8 cellular contexts compared by ENCODE assay signal in the genomic region with DNA sequence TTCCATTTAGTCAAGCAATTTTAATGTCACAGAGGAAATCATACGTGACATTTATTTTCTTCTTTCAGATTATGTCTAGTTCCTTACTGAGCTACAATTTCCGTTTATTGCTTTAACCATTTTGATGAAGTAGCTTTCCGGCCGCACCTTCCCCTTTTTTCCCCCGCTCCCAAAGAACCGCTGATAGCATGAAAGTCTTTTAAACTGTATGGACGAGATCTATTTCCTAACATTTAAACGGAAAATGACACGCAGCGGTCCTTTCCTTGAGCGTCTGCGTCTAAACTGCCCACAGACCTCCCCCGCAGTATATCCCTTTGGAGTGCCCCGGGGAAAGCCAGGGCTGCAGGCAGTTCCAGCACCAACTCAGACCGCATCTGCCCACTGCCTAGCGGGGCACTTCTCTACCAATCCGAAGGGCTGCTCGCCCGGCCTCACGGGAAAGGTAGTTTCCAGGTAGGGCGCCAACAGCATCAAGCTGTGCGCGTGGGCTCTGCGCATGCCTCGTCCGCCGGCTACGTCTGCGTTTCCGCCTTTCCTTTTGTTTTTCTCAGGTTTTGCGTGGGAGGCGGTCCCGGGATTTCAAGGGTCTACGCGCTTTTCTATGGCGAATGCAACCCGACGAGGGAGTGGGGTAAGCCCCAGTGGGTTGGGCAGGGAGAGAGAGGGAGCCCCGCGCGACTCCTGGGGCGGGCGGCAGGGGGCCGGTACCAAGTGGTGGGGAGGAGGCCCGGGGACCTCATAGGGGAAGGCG. TPM values are rescaled to one million over a fixed set of nuclear protein-coding genes. Genes with fewer than 3 reads are reported as not detected.
DNase-seq lines count a peak whose midpoint lies in the region; ATAC-seq and TF ChIP-seq lines count a peak whose summit lies in the region.

TSS of gene ZNF33A (plus strand) at position 526 of the 754 bp plus-strand sequence. CDS start 1,667 bp downstream, outside the sequence.

- H3K27ac Mint-ChIP-seq in activated B cell treated with CpG ODN at 0.5 μM for 24 hours (peak within 1 kb of the TSS; percentile 100), immature natural killer cell (peak within 1 kb of the TSS; percentile 97 to 100 (median 98))

- no peak for TF ChIP-seq CTCF in activated B cell treated with CpG ODN at 0.5 μM for 24 hours (IDR thresholded peaks at IDR 0.05)
- peak; percentile 7 for TF ChIP-seq CTCF in cardiac fibroblast (IDR thresholded peaks at IDR 0.05; ENCODE audit: low read depth, low read length)

- H3K4me1 Mint-ChIP-seq in activated B cell treated with CpG ODN at 0.5 μM for 24 hours = peaks cover 36% of the 10 kb centered on the region
- peaks cover 31 to 47% of the 10 kb centered on the region in 2 donors for H3K4me1 Mint-ChIP-seq in immature natural killer cell

- peak within 1 kb of the TSS; percentile 97 for H3K4me3 Mint-ChIP-seq in activated B cell treated with CpG ODN at 0.5 μM for 24 hours
- H3K4me3 Mint-ChIP-seq in immature natural killer cell = peak within 1 kb of the TSS; percentile 88 to 97 (median 97)

- H3K36me3 Mint-ChIP-seq in activated B cell treated with CpG ODN at 0.5 μM for 24 hours (ENCODE audit: low read depth) (peaks cover 44% of the 10 kb centered on the region), immature natural killer cell (peaks cover 9 to 14% (median 10%) of the 10 kb centered on the region in 3 donors)

- H3K27me3 Mint-ChIP-seq in activated B cell treated with CpG ODN at 0.5 μM for 24 hours = no peaks in the 10 kb centered on the region
- H3K27me3 Mint-ChIP-seq in immature natural killer cell (ENCODE audit: low read depth in 3 of 3) = peaks cover 10% of the 10 kb centered on the region in 3 donors

- DNase-seq in AG08395 (ENCODE audit: low spot score) (peak; percentile 79), NCI-H2227 treated with DMSO at 0.1 percent for 48 hours (lab: John Stamatoyannopoulos, UW) (peak; percentile 93), activated B cell treated with CpG ODN at 0.5 μM for 24 hours (peak; percentile 92), cardiac fibroblast (ENCODE audit: low read depth in 2 of 2) (peak; percentile 91 to 97), immature natural killer cell (peak; percentile 89 to 93 (median 92)), smooth muscle cell of the brain vasculature (ENCODE audit: low read depth, low spot score) (peak; percentile 59)

- no peaks in the 10 kb centered on the region for H3K9me3 Mint-ChIP-seq in activated B cell treated with CpG ODN at 0.5 μM for 24 hours
- no peaks in the 10 kb centered on the region for H3K9me3 Mint-ChIP-seq in immature natural killer cell

- peak; percentile 88 for ATAC-seq in GM18909 (IDR thresholded peaks at IDR 0.05; ENCODE audit: poor library complexity, unreplicated experiment)
- peak; percentile 85 for ATAC-seq in HG03175 (IDR thresholded peaks at IDR 0.05; ENCODE audit: unreplicated experiment)
- peak; percentile 84 for ATAC-seq in activated B cell treated with CpG ODN at 0.5 μM for 24 hours (ENCODE audit: low read depth)

- H3K4me3 ChIP-seq in cardiac fibroblast (replicated peaks in 1 of 2; ENCODE audit: low read depth in 2 of 2, low read length in 2 of 2) = peak within 1 kb of the TSS; percentile 63 to 74

- CTCF ChIA-PET in activated B cell treated with CpG ODN at 0.5 μM for 24 hours (lab: Charles Lee) = interaction anchor here (1.1 to 1.4 kb wide), 2 partner anchors 34 to 35 kb away, joined by 6 to 10 read pairs; partner anchors contain the start of gene ZNF25

- intact Hi-C loops in activated B cell treated with CpG ODN at 0.5 μM for 24 hours (cut with micrococcal nuclease) = loop anchor here (1.0 to 5.0 kb wide), 7 partner anchors 14 to 392 kb away; partner anchors contain the start of genes ZNF248, ZNF25 and ZNF37A

- POLR2A ChIA-PET in activated B cell treated with CpG ODN at 0.5 μM for 24 hours (lab: Charles Lee) = interaction anchor here (0.6 to 2.5 kb wide), 10 partner anchors 12 to 392 kb away, joined by 3 to 55 read pairs (median 5); partner anchors contain the start of genes ZNF248 and ZNF25

RNA-seq across cellular contexts. Expression of gene ZNF33A, which starts in this region (rescaled TPM):
- total RNA-seq in activated B cell treated with CpG ODN at 0.5 μM for 24 hours = 57.4 and 58.6 TPM in 2 replicates
- polyA plus RNA-seq in immature natural killer cell = 10 to 100 TPM; 11.9 to 19.9 (median 12.6) TPM

Comparison
In these comparisons a context has a peak if more than half of its experiments do, and no peak if none do; other contexts are left out.
1. Peak in every context shown above with its lines: DNase-seq, ATAC-seq and H3K4me3 ChIP-seq.